In the genomic region with DNA sequence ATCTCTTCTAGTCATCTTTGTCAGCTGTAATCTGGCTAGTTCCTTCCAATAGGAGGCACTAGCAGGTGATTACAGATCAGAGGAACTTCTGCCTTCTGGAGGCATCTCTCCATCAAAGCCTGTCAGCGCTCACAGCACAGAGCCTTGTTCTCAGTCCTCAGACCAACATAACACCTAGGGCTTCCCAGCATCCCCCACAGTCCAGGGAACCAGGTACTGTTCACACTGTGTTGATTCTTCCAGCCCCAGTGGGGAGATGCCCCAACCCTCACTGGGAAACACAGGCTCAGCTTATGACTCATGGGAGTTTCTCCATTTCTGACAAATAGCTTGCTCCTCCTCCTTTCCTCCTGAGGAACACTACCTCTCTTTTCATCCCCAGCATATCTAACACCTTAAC, we compare ENCODE assay signal across 24 cellular contexts.
"Had no signal": no experiment of that assay in that cellular context is flagged by ENCODE, and none has a peak within 500 bp of the region (broad histone marks: within the 10 kb centered on the region; RNA-seq: fewer than 3 reads in every experiment).

No MANE protein-coding gene starts in this region.

- H3K9me3 ChIP-seq: gastroesophageal sphincter, transverse colon had no signal

- DNase-seq: activated CD4-positive, alpha-beta memory T cell treated with anti-CD3 and anti-CD28 coated beads, Interleukin-2, amount 10 ng/mL, durations not matched to agents 7 days and 5 days; activated CD4-positive, alpha-beta T cell treated with anti-CD3 and anti-CD28 coated beads, Interleukin-2, amount 10 ng/mL, durations not matched to agents 7 days and 5 days; activated CD4-positive, CD25-positive, alpha-beta regulatory T cell treated with anti-CD3 and anti-CD28 coated beads, Interleukin-2, amount 50 U/mL, for 72 hours; activated T-cell treated with anti-CD3 and anti-CD28 coated beads, Interleukin-2, amount 50 U/mL, for 4 hours; anterior cingulate cortex; dermis blood vessel endothelial cell; effector CD4-positive, alpha-beta T cell; erythroblast; kidney; naive thymus-derived CD8-positive, alpha-beta T cell; posterior cingulate gyrus; right cardiac atrium; stimulated activated CD4-positive, alpha-beta T cell treated with anti-CD3 and anti-CD28 coated beads, Interleukin-15, amount 100 ng/mL, for 24 hours; stimulated activated naive CD4-positive, alpha-beta T cell treated with Interleukin-2 at 50 U/mL for 16 hours; T-helper 9 cell; transverse colon; WERI-Rb-1 had no signal

- H3K4me1 ChIP-seq: gastroesophageal sphincter, transverse colon had no signal

- H2AFZ ChIP-seq: hepatocyte had no signal

- H3K9me3 Mint-ChIP-seq: activated CD4-positive, alpha-beta T cell treated with anti-CD3 and anti-CD28 coated beads, Interleukin-2, amount 10 ng/mL, durations not matched to agents 7 days and 5 days; activated T-helper 17 cell treated with anti-CD3 and anti-CD28 coated beads, Interleukin-2, amount 50 U/mL, for 72 hours; neural crest cell; T-helper 1 cell treated with Interleukin-12 subunit alpha and Interleukin-12 subunit beta and Interleukin-4 antibody, amounts not matched to agents 30 μg/mL and 1 μg/mL, for 36 hours had no signal

- H3K36me3 ChIP-seq: gastroesophageal sphincter, transverse colon, WERI-Rb-1 had no signal

- H3K4me1 Mint-ChIP-seq: activated CD4-positive, alpha-beta memory T cell treated with anti-CD3 and anti-CD28 coated beads, Interleukin-2, amount 10 ng/mL, durations not matched to agents 7 days and 5 days; activated CD4-positive, alpha-beta T cell treated with anti-CD3 and anti-CD28 coated beads, Interleukin-2, amount 10 ng/mL, durations not matched to agents 7 days and 5 days; activated T-helper 17 cell treated with anti-CD3 and anti-CD28 coated beads, Interleukin-2, amount 50 U/mL, for 72 hours; memory B cell; naive thymus-derived CD8-positive, alpha-beta T cell; neural crest cell had no signal

- H3K27ac Mint-ChIP-seq: activated CD4-positive, alpha-beta memory T cell treated with anti-CD3 and anti-CD28 coated beads, Interleukin-2, amount 10 ng/mL, durations not matched to agents 7 days and 5 days; activated CD4-positive, alpha-beta T cell treated with anti-CD3 and anti-CD28 coated beads, Interleukin-2, amount 10 ng/mL, durations not matched to agents 7 days and 5 days; activated naive CD8-positive, alpha-beta T cell; activated T-helper 17 cell treated with anti-CD3 and anti-CD28 coated beads, Interleukin-2, amount 50 U/mL, for 72 hours; memory B cell; naive thymus-derived CD8-positive, alpha-beta T cell; T-helper 1 cell treated with Interleukin-12 subunit alpha and Interleukin-12 subunit beta and Interleukin-4 antibody, amounts not matched to agents 30 μg/mL and 1 μg/mL, for 36 hours had no signal

- ATAC-seq: activated T-helper 17 cell treated with anti-CD3 and anti-CD28 coated beads, Interleukin-2, amount 50 U/mL, for 72 hours; gastroesophageal sphincter; naive thymus-derived CD8-positive, alpha-beta T cell; right cardiac atrium had no signal

- H3K27me3 Mint-ChIP-seq: activated CD4-positive, alpha-beta memory T cell treated with anti-CD3 and anti-CD28 coated beads, Interleukin-2, amount 10 ng/mL, durations not matched to agents 7 days and 5 days; activated CD4-positive, alpha-beta T cell treated with anti-CD3 and anti-CD28 coated beads, Interleukin-2, amount 10 ng/mL, durations not matched to agents 7 days and 5 days; activated naive CD8-positive, alpha-beta T cell; activated T-helper 17 cell treated with anti-CD3 and anti-CD28 coated beads, Interleukin-2, amount 50 U/mL, for 72 hours; memory B cell; naive thymus-derived CD8-positive, alpha-beta T cell had no signal

- H3K79me2 ChIP-seq: hepatocyte had no signal

- H3K4me3 Mint-ChIP-seq: activated CD4-positive, alpha-beta memory T cell treated with anti-CD3 and anti-CD28 coated beads, Interleukin-2, amount 10 ng/mL, durations not matched to agents 7 days and 5 days; activated CD4-positive, alpha-beta T cell treated with anti-CD3 and anti-CD28 coated beads, Interleukin-2, amount 10 ng/mL, durations not matched to agents 7 days and 5 days; activated naive CD8-positive, alpha-beta T cell; activated T-cell treated with anti-CD3 and anti-CD28 coated beads, Interleukin-2, amount 50 U/mL, for 4 hours; activated T-helper 17 cell treated with anti-CD3 and anti-CD28 coated beads, Interleukin-2, amount 50 U/mL, for 72 hours; memory B cell; naive thymus-derived CD8-positive, alpha-beta T cell; neural crest cell; T-helper 1 cell treated with Interleukin-12 subunit alpha and Interleukin-12 subunit beta and Interleukin-4 antibody, amounts not matched to agents 30 μg/mL and 1 μg/mL, for 36 hours had no signal

- H3K27ac ChIP-seq: gastroesophageal sphincter, hepatocyte, transverse colon, WERI-Rb-1 had no signal

- H3K4me3 ChIP-seq: gastroesophageal sphincter, hepatocyte, transverse colon had no signal

- H3K36me3 Mint-ChIP-seq: activated naive CD8-positive, alpha-beta T cell; memory B cell; naive thymus-derived CD8-positive, alpha-beta T cell had no signal

- H3K27me3 ChIP-seq: gastroesophageal sphincter, hepatocyte, transverse colon had no signal

- H3K4me2 ChIP-seq: hepatocyte had no signal
